ENCODE assay signal across 8 cellular contexts in genomic region chr15:45586990-45587860, GRCh38. TPM values are rescaled to one million over a fixed set of nuclear protein-coding genes. Genes with fewer than 3 reads are reported as not detected.
DNase-seq lines count a peak whose midpoint lies in the region; ATAC-seq, FAIRE-seq and TF ChIP-seq lines count a peak whose summit lies in the region.

Gene BLOC1S6 (plus strand): TSS chr15:45587379. CDS start chr15:45587444, 65 bp downstream.

- H3K9me3 ChIP-seq in HUES64 (ENCODE audit: insufficient read depth, low read depth, low read length), result no peaks in the 10 kb centered on the region

- peaks cover 3% of the 10 kb centered on the region; the same call in 1 of the 2 replicates for H3K36me3 ChIP-seq in HUES64 (ENCODE audit: insufficient read depth, low read length)

- FAIRE-seq in D721Med (lab: Jason Lieb, UNC), result no peak

- ATAC-seq in GM21447 (IDR thresholded peaks at IDR 0.05; ENCODE audit: unreplicated experiment), result peak; percentile 76

- H3K4me3 ChIP-seq in HUES64 (ENCODE audit: low read length) (peak within 1 kb of the TSS; percentile 75), epithelial cell of proximal tubule (ENCODE audit: low read depth, low read length) (peak within 1 kb of the TSS; percentile 68)

- H3K4me1 ChIP-seq in HUES64 (ENCODE audit: insufficient read depth, low read length), result peaks cover 13% of the 10 kb centered on the region

- H3K9ac ChIP-seq in HUES64 (ENCODE audit: low read depth, low read length), result peak within 1 kb of the TSS; percentile 95

- TF ChIP-seq CTCF in D721Med (IDR thresholded peaks at IDR 0.05; ENCODE audit: insufficient read depth, missing control alignments) (no peak), epithelial cell of proximal tubule (conservative IDR thresholded peaks at IDR 0.05; ENCODE audit: low read depth, low read length) (no peak)

- H3K27me3 ChIP-seq in HUES64 (ENCODE audit: insufficient read depth, low read length), result no peaks in the 10 kb centered on the region

- WGBS in HUES64, result under 1% methylated on average over 68 of the region's 68 CpGs

- DNase-seq in D721Med (ENCODE audit: insufficient read length, low spot score) (peak; percentile 36), OCI-M2 (lab: John Stamatoyannopoulos, UW; ENCODE audit: unreplicated experiment) (peak; percentile 71), activated T-cell treated with anti-CD3 and anti-CD28 coated beads for 48 hours (ENCODE audit: low read depth) (peak; percentile 83), epithelial cell of proximal tubule (ENCODE audit: low read depth) (no peak), mucosa of gallbladder (ENCODE audit: low spot score) (peak; percentile 93)
- DNase-seq in stimulated activated CD8-positive, alpha-beta memory T cell treated with anti-CD3 and anti-CD28 coated beads, Interleukin-4, amount 100 ng/mL, for 4 hours (ENCODE audit: low read depth in 2 of 2, low spot score in 1 of 2), result peak; percentile 70 to 77

- H3K27ac ChIP-seq in HUES64 (ENCODE audit: low read depth, low read length), result peak within 1 kb of the TSS; percentile 91

RNA-seq across cellular contexts. Expression of gene BLOC1S6, which starts in this region (rescaled TPM):
- polyA plus RNA-seq in HUES64 (2013, experiment 1 of 2), result 27.5 TPM
- polyA plus RNA-seq in HUES64 (2013, experiment 2 of 2), result 30.6 TPM
- total RNA-seq in epithelial cell of proximal tubule, result 40.9 and 53.7 TPM in 2 replicates
- total RNA-seq in mucosa of gallbladder, result 30.9 TPM
